In the genomic region with DNA sequence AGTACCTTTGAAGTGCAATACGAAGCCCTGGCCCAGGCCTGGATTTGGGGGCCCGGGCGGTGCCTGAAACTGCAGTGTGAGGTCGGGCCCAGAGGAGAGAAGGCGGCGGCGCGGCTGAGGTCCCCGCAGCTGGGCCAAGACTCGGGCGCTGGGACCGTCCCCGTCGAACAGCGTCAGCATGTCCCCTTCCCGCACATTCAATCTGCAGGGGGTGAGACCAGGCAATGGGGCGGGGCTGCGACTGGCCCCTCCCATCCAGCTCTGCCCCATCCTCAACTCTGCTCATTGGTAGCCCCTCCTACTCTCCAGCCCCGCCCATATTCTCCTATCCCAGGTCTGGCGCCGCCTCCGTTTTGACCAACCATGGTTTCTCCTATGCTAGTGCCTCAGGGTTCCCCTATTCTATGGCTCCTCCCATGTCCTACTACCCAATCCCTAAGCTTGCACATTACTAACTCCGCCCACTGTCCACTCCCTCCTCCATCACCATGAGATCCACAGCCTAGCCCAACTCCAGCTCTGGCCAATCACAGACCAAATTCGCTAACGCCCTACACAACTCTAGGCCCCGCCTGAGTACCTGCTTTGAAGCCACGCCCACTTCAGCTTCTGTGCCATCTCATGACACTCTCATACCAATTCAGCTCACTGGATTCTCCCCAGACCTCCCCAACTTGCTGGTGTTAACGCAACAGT, we compare ENCODE assay signal across 1 cellular context.
TF ChIP-seq lines count a peak whose summit lies in the region.

No MANE protein-coding gene starts in this region.

TF ChIP-seq in K562, 482 proteins besides CTCF, POLR2A, EP300 and RAD21 (continued from another document and continues in another):
- no peak for TF ChIP-seq MCM3 (IDR thresholded peaks at IDR 0.05)
- TF ChIP-seq ESRRB (CRISPR knock-in tag; IDR thresholded peaks at IDR 0.05; ENCODE audit: borderline replicate concordance), result no peak
- TF ChIP-seq, protein P1, sequence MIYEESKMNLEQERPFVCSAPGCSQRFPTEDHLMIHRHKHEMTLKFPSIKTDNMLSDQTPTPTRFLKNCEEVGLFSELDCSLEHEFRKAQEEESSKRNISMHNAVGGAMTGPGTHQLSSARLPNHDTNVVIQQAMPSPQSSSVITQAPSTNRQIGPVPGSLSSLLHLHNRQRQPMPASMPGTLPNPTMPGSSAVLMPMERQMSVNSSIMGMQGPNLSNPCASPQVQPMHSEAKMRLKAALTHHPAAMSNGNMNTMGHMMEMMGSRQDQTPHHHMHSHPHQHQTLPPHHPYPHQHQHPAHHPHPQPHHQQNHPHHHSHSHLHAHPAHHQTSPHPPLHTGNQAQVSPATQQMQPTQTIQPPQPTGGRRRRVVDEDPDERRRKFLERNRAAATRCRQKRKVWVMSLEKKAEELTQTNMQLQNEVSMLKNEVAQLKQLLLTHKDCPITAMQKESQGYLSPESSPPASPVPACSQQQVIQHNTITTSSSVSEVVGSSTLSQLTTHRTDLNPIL (CRISPR knock-in tag; IDR thresholded peaks at IDR 0.05), result no peak
- TF ChIP-seq ZNF121 (CRISPR knock-in tag; conservative IDR thresholded peaks at IDR 0.05), result no peak
- no peak for TF ChIP-seq RBM15 (IDR thresholded peaks at IDR 0.05; ENCODE audit: insufficient read depth, low read length)
- TF ChIP-seq, protein P2, sequence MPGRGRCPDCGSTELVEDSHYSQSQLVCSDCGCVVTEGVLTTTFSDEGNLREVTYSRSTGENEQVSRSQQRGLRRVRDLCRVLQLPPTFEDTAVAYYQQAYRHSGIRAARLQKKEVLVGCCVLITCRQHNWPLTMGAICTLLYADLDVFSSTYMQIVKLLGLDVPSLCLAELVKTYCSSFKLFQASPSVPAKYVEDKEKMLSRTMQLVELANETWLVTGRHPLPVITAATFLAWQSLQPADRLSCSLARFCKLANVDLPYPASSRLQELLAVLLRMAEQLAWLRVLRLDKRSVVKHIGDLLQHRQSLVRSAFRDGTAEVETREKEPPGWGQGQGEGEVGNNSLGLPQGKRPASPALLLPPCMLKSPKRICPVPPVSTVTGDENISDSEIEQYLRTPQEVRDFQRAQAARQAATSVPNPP (IDR thresholded peaks at IDR 0.05; ENCODE audit: borderline replicate concordance, insufficient read depth, insufficient read length), result no peak
- TF ChIP-seq, protein P3, sequence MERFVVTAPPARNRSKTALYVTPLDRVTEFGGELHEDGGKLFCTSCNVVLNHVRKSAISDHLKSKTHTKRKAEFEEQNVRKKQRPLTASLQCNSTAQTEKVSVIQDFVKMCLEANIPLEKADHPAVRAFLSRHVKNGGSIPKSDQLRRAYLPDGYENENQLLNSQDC (CRISPR knock-in tag; IDR thresholded peaks at IDR 0.05), result no peak
- TF ChIP-seq ZNF551 (CRISPR knock-in tag; IDR thresholded peaks at IDR 0.05), result no peak
- no peak for TF ChIP-seq GTF2A2 (tag; IDR thresholded peaks at IDR 0.05)
- TF ChIP-seq ETS2 (tag; IDR thresholded peaks at IDR 0.05; ENCODE audit: borderline replicate concordance, poor library complexity, severe bottlenecking), result no peak
- TF ChIP-seq ZC3H8 (IDR thresholded peaks at IDR 0.05), result no peak
- no peak for TF ChIP-seq ZNF197 (CRISPR knock-in tag; IDR thresholded peaks at IDR 0.05; ENCODE audit: low read depth)
- peak; percentile 45 to 53; a peak in 3 of 4 replicates for TF ChIP-seq FOXK2 (conservative IDR thresholded peaks at IDR 0.05 in 1 of 2, IDR thresholded peaks at IDR 0.05 in 1 of 2; ENCODE audit: low read depth in 2 of 2)
- TF ChIP-seq HNRNPLL (IDR thresholded peaks at IDR 0.05; ENCODE audit: low read depth, low read length, poor library complexity, severe bottlenecking), result no peak
- TF ChIP-seq, protein P4, sequence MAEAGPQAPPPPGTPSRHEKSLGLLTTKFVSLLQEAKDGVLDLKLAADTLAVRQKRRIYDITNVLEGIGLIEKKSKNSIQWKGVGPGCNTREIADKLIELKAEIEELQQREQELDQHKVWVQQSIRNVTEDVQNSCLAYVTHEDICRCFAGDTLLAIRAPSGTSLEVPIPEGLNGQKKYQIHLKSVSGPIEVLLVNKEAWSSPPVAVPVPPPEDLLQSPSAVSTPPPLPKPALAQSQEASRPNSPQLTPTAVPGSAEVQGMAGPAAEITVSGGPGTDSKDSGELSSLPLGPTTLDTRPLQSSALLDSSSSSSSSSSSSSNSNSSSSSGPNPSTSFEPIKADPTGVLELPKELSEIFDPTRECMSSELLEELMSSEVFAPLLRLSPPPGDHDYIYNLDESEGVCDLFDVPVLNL (CRISPR knock-in tag; IDR thresholded peaks at IDR 0.05; ENCODE audit: low read depth), result no peak
- no peak for TF ChIP-seq ELF2 (CRISPR knock-in tag; IDR thresholded peaks at IDR 0.05)
- no peak for TF ChIP-seq ATF1 (CRISPR knock-in tag; IDR thresholded peaks at IDR 0.05)
- peak; percentile 24; the same call in 1 of the 2 replicates for TF ChIP-seq ATF1 (tag; IDR thresholded peaks at IDR 0.05)
- TF ChIP-seq, protein P5, sequence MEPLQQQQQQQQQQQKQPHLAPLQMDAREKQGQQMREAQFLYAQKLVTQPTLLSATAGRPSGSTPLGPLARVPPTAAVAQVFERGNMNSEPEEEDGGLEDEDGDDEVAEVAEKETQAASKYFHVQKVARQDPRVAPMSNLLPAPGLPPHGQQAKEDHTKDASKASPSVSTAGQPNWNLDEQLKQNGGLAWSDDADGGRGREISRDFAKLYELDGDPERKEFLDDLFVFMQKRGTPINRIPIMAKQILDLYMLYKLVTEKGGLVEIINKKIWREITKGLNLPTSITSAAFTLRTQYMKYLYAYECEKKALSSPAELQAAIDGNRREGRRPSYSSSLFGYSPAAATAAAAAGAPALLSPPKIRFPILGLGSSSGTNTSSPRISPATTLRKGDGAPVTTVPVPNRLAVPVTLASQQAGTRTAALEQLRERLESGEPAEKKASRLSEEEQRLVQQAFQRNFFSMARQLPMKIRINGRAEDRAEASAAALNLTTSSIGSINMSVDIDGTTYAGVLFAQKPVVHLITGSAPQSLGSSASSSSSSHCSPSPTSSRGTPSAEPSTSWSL (CRISPR knock-in tag; IDR thresholded peaks at IDR 0.05; ENCODE audit: borderline replicate concordance), result no peak
- no peak for TF ChIP-seq FOXM1 (IDR thresholded peaks at IDR 0.05; ENCODE audit: low read depth)
- no peak for TF ChIP-seq FOXM1 (CRISPR knock-in tag; IDR thresholded peaks at IDR 0.05; ENCODE audit: low read depth)
- peak in 1 of 2 experiments; percentile 46; a peak in 1 of 4 replicates for TF ChIP-seq MAZ (CRISPR knock-in tag; conservative IDR thresholded peaks at IDR 0.05 in 1 of 2, IDR thresholded peaks at IDR 0.05 in 1 of 2)
- TF ChIP-seq RBFOX2 (IDR thresholded peaks at IDR 0.05; ENCODE audit: low read depth, low read length), result no peak
- TF ChIP-seq, protein P6, sequence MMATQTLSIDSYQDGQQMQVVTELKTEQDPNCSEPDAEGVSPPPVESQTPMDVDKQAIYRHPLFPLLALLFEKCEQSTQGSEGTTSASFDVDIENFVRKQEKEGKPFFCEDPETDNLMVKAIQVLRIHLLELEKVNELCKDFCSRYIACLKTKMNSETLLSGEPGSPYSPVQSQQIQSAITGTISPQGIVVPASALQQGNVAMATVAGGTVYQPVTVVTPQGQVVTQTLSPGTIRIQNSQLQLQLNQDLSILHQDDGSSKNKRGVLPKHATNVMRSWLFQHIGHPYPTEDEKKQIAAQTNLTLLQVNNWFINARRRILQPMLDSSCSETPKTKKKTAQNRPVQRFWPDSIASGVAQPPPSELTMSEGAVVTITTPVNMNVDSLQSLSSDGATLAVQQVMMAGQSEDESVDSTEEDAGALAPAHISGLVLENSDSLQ (IDR thresholded peaks at IDR 0.05), result peak; percentile 66
- TF ChIP-seq, protein P7, sequence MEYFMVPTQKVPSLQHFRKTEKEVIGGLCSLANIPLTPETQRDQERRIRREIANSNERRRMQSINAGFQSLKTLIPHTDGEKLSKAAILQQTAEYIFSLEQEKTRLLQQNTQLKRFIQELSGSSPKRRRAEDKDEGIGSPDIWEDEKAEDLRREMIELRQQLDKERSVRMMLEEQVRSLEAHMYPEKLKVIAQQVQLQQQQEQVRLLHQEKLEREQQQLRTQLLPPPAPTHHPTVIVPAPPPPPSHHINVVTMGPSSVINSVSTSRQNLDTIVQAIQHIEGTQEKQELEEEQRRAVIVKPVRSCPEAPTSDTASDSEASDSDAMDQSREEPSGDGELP (CRISPR knock-in tag; IDR thresholded peaks at IDR 0.05; ENCODE audit: borderline replicate concordance), result peak; percentile 56; the same call in 1 of the 2 replicates
- no peak for TF ChIP-seq TEAD1 (CRISPR knock-in tag; IDR thresholded peaks at IDR 0.05)
- peak; percentile 33; the same call in 1 of the 2 replicates for TF ChIP-seq ZFX (CRISPR knock-in tag; IDR thresholded peaks at IDR 0.05)
- TF ChIP-seq, protein P8, sequence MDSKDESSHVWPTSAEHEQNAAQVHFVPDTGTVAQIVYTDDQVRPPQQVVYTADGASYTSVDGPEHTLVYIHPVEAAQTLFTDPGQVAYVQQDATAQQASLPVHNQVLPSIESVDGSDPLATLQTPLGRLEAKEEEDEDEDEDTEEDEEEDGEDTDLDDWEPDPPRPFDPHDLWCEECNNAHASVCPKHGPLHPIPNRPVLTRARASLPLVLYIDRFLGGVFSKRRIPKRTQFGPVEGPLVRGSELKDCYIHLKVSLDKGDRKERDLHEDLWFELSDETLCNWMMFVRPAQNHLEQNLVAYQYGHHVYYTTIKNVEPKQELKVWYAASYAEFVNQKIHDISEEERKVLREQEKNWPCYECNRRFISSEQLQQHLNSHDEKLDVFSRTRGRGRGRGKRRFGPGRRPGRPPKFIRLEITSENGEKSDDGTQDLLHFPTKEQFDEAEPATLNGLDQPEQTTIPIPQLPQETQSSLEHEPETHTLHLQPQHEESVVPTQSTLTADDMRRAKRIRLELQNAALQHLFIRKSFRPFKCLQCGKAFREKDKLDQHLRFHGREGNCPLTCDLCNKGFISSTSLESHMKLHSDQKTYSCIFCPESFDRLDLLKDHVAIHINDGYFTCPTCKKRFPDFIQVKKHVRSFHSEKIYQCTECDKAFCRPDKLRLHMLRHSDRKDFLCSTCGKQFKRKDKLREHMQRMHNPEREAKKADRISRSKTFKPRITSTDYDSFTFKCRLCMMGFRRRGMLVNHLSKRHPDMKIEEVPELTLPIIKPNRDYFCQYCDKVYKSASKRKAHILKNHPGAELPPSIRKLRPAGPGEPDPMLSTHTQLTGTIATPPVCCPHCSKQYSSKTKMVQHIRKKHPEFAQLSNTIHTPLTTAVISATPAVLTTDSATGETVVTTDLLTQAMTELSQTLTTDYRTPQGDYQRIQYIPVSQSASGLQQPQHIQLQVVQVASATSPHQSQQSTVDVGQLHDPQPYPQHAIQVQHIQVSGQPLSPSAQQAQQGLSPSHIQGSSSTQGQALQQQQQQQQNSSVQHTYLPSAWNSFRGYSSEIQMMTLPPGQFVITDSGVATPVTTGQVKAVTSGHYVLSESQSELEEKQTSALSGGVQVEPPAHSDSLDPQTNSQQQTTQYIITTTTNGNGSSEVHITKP (IDR thresholded peaks at IDR 0.05; ENCODE audit: partially characterized antibody), result peak; percentile 90
- TF ChIP-seq, protein P9, sequence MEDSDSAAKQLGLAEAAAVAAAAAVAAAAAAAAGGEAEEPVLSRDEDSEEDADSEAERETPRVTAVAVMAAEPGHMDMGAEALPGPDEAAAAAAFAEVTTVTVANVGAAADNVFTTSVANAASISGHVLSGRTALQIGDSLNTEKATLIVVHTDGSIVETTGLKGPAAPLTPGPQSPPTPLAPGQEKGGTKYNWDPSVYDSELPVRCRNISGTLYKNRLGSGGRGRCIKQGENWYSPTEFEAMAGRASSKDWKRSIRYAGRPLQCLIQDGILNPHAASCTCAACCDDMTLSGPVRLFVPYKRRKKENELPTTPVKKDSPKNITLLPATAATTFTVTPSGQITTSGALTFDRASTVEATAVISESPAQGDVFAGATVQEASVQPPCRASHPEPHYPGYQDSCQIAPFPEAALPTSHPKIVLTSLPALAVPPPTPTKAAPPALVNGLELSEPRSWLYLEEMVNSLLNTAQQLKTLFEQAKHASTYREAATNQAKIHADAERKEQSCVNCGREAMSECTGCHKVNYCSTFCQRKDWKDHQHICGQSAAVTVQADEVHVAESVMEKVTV (CRISPR knock-in tag; IDR thresholded peaks at IDR 0.05), result no peak
- TF ChIP-seq ZNF224 (CRISPR knock-in tag; IDR thresholded peaks at IDR 0.05), result no peak
- TF ChIP-seq, protein P10, sequence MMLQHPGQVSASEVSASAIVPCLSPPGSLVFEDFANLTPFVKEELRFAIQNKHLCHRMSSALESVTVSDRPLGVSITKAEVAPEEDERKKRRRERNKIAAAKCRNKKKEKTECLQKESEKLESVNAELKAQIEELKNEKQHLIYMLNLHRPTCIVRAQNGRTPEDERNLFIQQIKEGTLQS (IDR thresholded peaks at IDR 0.05), result no peak
- TF ChIP-seq, protein P10 (CRISPR knock-in tag; conservative IDR thresholded peaks at IDR 0.05), result no peak
- TF ChIP-seq HMG20A (CRISPR knock-in tag; conservative IDR thresholded peaks at IDR 0.05), result no peak
- TF ChIP-seq C11orf30 (IDR thresholded peaks at IDR 0.05; ENCODE audit: low read depth), result 0 out of 2 replicates have a peak, but pooled peaks have one; percentile 47
- no peak for TF ChIP-seq ZNF445 (CRISPR knock-in tag; IDR thresholded peaks at IDR 0.05; ENCODE audit: low read depth)
- TF ChIP-seq, protein P11, sequence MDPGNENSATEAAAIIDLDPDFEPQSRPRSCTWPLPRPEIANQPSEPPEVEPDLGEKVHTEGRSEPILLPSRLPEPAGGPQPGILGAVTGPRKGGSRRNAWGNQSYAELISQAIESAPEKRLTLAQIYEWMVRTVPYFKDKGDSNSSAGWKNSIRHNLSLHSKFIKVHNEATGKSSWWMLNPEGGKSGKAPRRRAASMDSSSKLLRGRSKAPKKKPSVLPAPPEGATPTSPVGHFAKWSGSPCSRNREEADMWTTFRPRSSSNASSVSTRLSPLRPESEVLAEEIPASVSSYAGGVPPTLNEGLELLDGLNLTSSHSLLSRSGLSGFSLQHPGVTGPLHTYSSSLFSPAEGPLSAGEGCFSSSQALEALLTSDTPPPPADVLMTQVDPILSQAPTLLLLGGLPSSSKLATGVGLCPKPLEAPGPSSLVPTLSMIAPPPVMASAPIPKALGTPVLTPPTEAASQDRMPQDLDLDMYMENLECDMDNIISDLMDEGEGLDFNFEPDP (CRISPR knock-in tag; IDR thresholded peaks at IDR 0.05), result no peak
- peak; percentile 71 for TF ChIP-seq ATF7 (IDR thresholded peaks at IDR 0.05)
- TF ChIP-seq FOXJ2 (tag; IDR thresholded peaks at IDR 0.05), result no peak
- TF ChIP-seq RCOR1 (IDR thresholded peaks at IDR 0.05; ENCODE audit: borderline replicate concordance in 1 of 2, low read depth in 2 of 2, low read length in 2 of 2), result peak in 1 of 2 experiments; percentile 43; a peak in 1 of 4 replicates
- TF ChIP-seq, protein P12, sequence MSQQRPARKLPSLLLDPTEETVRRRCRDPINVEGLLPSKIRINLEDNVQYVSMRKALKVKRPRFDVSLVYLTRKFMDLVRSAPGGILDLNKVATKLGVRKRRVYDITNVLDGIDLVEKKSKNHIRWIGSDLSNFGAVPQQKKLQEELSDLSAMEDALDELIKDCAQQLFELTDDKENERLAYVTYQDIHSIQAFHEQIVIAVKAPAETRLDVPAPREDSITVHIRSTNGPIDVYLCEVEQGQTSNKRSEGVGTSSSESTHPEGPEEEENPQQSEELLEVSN (IDR thresholded peaks at IDR 0.05; ENCODE audit: borderline replicate concordance in 1 of 2, extremely low read depth in 1 of 2, insufficient read depth in 1 of 2, insufficient read length in 1 of 2, low read depth in 1 of 2, low read length in 1 of 2, poor library complexity in 1 of 2, severe bottlenecking in 1 of 2), result peak; percentile 48 to 55
- TF ChIP-seq NRF1 (conservative IDR thresholded peaks at IDR 0.05 in 1 of 2, IDR thresholded peaks at IDR 0.05 in 1 of 2), result peak; percentile 84 to 87
- peak; percentile 84 for TF ChIP-seq SP1 (CRISPR knock-in tag; IDR thresholded peaks at IDR 0.05)
- TF ChIP-seq, protein P13, sequence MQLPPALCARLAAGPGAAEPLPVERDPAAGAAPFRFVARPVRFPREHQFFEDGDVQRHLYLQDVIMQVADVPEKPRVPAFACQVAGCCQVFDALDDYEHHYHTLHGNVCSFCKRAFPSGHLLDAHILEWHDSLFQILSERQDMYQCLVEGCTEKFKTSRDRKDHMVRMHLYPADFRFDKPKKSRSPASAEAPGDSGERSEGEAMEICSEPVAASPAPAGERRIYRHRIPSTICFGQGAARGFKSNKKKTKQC (CRISPR knock-in tag; IDR thresholded peaks at IDR 0.05), result no peak
